Comparison of ENCODE assay signal across 16 cellular contexts in genomic region chr1:216330262-216330661, GRCh38.
"Had no signal": no experiment of that assay in that cellular context is flagged by ENCODE, and none has a peak within 500 bp of the region (broad histone marks: within the 10 kb centered on the region; RNA-seq: fewer than 3 reads in every experiment).

No MANE protein-coding gene starts in this region.

- H3K27me3 ChIP-seq: brain microvascular endothelial cell, esophagus muscularis mucosa, gastrocnemius medialis, ovary, thyroid gland, uterus had no signal

- ATAC-seq: activated T-helper 17 cell treated with anti-CD3 and anti-CD28 coated beads, Interleukin-2, amount 50 U/mL, for 72 hours; gastrocnemius medialis; stimulated activated naive CD8-positive, alpha-beta T cell treated with anti-CD3 and anti-CD28 coated beads, Interleukin-15, amount 100 ng/mL, for 72 hours had no signal

- H3K27ac ChIP-seq: brain microvascular endothelial cell, esophagus muscularis mucosa, gastrocnemius medialis, ovary, thyroid gland, uterus had no signal

- H3K36me3 ChIP-seq: brain microvascular endothelial cell, esophagus muscularis mucosa, gastrocnemius medialis, ovary, thyroid gland, uterus had no signal

- H3K4me1 ChIP-seq: esophagus muscularis mucosa, gastrocnemius medialis, thyroid gland, uterus had no signal

- DNase-seq: activated CD4-positive, alpha-beta T cell treated with anti-CD3 and anti-CD28 coated beads, Interleukin-2, amount 10 ng/mL, durations not matched to agents 7 days and 5 days; activated CD4-positive, CD25-positive, alpha-beta regulatory T cell; activated naive CD4-positive, alpha-beta T cell treated with anti-CD3 and anti-CD28 coated beads for 36 hours; activated T-cell treated with anti-CD3 and anti-CD28 coated beads for 4 hours; amniotic stem cell; brain microvascular endothelial cell; gastrocnemius medialis; ovary; stimulated activated CD4-positive, alpha-beta T cell treated with anti-CD3 and anti-CD28 coated beads, Interleukin-15, amount 100 ng/mL, for 24 hours; stimulated activated CD4-positive, alpha-beta T cell treated with anti-CD3 and anti-CD28 coated beads, Interleukin-4, amount 100 ng/mL, for 4 hours; stimulated activated naive CD8-positive, alpha-beta T cell treated with anti-CD3 and anti-CD28 coated beads, Interleukin-15, amount 100 ng/mL, for 72 hours; T-helper 2 cell; thyroid gland; uterus had no signal

- H3K4me3 ChIP-seq: esophagus muscularis mucosa, gastrocnemius medialis, ovary, thyroid gland, uterus had no signal
